In the genomic region with DNA sequence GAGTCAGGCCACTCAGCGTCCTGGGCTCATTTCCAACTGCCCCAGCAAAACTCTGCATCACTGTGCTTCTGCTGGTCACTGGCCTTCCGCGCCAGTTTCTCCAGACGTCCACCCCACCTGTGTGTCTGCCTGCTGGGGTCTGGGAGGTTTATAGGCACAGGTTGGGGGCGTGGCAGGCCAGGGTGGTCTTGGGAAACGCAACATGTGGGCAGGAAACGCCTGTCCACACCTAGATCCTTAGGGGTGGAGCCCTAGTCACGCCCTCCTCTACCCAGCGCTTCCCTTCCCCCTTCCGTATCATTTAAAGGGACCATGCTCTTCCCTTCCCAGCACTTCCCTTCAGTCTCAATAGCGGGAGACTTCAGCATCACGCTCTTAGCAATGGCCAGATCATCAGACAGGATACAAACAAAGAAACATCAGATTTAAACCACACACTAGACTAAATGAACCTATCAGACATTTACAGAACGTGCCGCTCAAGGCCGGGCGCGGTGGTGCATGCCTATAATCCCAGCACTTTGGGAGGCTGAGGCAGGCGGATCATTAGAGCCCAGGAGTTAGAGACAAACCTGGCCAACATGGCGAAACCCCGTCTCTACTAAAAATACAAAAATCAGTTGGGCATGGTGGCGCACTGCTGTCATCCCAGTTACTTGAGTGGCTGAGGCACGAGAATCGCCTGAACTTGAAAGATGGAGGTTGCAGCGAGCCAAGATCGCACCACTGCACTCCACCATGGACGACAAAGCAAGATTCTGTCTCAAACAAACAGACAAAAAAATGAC, we compare ENCODE assay signal across 1 cellular context.
TF ChIP-seq lines count a peak whose summit lies in the region.

No MANE protein-coding gene starts in this region.

TF ChIP-seq in K562, 482 proteins besides CTCF, POLR2A, EP300 and RAD21 (continued from another document and continues in another):
- TF ChIP-seq HES1 (IDR thresholded peaks at IDR 0.05; ENCODE audit: low read depth) = no peak
- TF ChIP-seq ZNF707 (CRISPR knock-in tag; conservative IDR thresholded peaks at IDR 0.05) = no peak
- TF ChIP-seq ZBTB17 (CRISPR knock-in tag; IDR thresholded peaks at IDR 0.05) = no peak
- peak; percentile 96 for TF ChIP-seq CBX1 (IDR thresholded peaks at IDR 0.05; ENCODE audit: low read depth)
- no peak for TF ChIP-seq RFX7 (CRISPR knock-in tag; IDR thresholded peaks at IDR 0.05)
- no peak for TF ChIP-seq ZNF609 (CRISPR knock-in tag; IDR thresholded peaks at IDR 0.05; ENCODE audit: borderline replicate concordance)
- no peak for TF ChIP-seq ZNF830 (CRISPR knock-in tag; IDR thresholded peaks at IDR 0.05)
- peak; percentile 91 for TF ChIP-seq SP1 (CRISPR knock-in tag; IDR thresholded peaks at IDR 0.05)
- no peak for TF ChIP-seq ZNF764 (CRISPR knock-in tag; IDR thresholded peaks at IDR 0.05; ENCODE audit: low read depth)
- TF ChIP-seq TBL1XR1 (IDR thresholded peaks at IDR 0.05; ENCODE audit: low read length in 2 of 2) = peak; percentile 77 to 82; a peak in 3 of 4 replicates
- TF ChIP-seq, protein P1, sequence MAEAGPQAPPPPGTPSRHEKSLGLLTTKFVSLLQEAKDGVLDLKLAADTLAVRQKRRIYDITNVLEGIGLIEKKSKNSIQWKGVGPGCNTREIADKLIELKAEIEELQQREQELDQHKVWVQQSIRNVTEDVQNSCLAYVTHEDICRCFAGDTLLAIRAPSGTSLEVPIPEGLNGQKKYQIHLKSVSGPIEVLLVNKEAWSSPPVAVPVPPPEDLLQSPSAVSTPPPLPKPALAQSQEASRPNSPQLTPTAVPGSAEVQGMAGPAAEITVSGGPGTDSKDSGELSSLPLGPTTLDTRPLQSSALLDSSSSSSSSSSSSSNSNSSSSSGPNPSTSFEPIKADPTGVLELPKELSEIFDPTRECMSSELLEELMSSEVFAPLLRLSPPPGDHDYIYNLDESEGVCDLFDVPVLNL (CRISPR knock-in tag; IDR thresholded peaks at IDR 0.05; ENCODE audit: low read depth) = no peak
- TF ChIP-seq PATZ1 (CRISPR knock-in tag; IDR thresholded peaks at IDR 0.05; ENCODE audit: borderline replicate concordance) = no peak
- TF ChIP-seq, protein P2, sequence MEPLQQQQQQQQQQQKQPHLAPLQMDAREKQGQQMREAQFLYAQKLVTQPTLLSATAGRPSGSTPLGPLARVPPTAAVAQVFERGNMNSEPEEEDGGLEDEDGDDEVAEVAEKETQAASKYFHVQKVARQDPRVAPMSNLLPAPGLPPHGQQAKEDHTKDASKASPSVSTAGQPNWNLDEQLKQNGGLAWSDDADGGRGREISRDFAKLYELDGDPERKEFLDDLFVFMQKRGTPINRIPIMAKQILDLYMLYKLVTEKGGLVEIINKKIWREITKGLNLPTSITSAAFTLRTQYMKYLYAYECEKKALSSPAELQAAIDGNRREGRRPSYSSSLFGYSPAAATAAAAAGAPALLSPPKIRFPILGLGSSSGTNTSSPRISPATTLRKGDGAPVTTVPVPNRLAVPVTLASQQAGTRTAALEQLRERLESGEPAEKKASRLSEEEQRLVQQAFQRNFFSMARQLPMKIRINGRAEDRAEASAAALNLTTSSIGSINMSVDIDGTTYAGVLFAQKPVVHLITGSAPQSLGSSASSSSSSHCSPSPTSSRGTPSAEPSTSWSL (CRISPR knock-in tag; IDR thresholded peaks at IDR 0.05; ENCODE audit: borderline replicate concordance) = no peak
- TF ChIP-seq TCF7 (IDR thresholded peaks at IDR 0.05; ENCODE audit: borderline replicate concordance) = 0 out of 2 replicates have a peak, but pooled peaks have one; percentile 49
- peak; percentile 98 for TF ChIP-seq POLR2B (IDR thresholded peaks at IDR 0.05; ENCODE audit: low read depth, partially characterized antibody)
- TF ChIP-seq ESRRB (CRISPR knock-in tag; IDR thresholded peaks at IDR 0.05; ENCODE audit: borderline replicate concordance) = no peak
- TF ChIP-seq FUS (optimal IDR thresholded peaks at IDR 0.05; ENCODE audit: low read depth, low read length) = no peak
- no peak for TF ChIP-seq HNRNPL (IDR thresholded peaks at IDR 0.05; ENCODE audit: low read depth, low read length)
- no peak for TF ChIP-seq RUNX1 (IDR thresholded peaks at IDR 0.05; ENCODE audit: low read depth)
- no peak for TF ChIP-seq CSDE1 (IDR thresholded peaks at IDR 0.05)
- TF ChIP-seq TEAD2 (tag; IDR thresholded peaks at IDR 0.05) = no peak
- no peak for TF ChIP-seq RBM25 (IDR thresholded peaks at IDR 0.05; ENCODE audit: low read depth, low read length, severe bottlenecking)
- peak in 1 of 2 experiments; percentile 94; a peak in 2 of 4 replicates for TF ChIP-seq HDAC1 (IDR thresholded peaks at IDR 0.05)
- TF ChIP-seq BCL6 (CRISPR knock-in tag; IDR thresholded peaks at IDR 0.05) = no peak
- peak; percentile 83 for TF ChIP-seq MYC (IDR thresholded peaks at IDR 0.05; ENCODE audit: low read depth, low read length)
- TF ChIP-seq MYC (CRISPR knock-in tag; IDR thresholded peaks at IDR 0.05; ENCODE audit: borderline replicate concordance, low read depth) = no peak
- TF ChIP-seq PCBP2 (IDR thresholded peaks at IDR 0.05; ENCODE audit: low read depth, low read length, poor library complexity, severe bottlenecking) = no peak
- no peak for TF ChIP-seq POLR3A (IDR thresholded peaks at IDR 0.05; ENCODE audit: borderline replicate concordance, extremely low read depth, insufficient read depth, insufficient read length)
- no peak for TF ChIP-seq HSF4 (CRISPR knock-in tag; IDR thresholded peaks at IDR 0.05; ENCODE audit: borderline replicate concordance)
- no peak for TF ChIP-seq BRF2 (IDR thresholded peaks at IDR 0.05; ENCODE audit: borderline replicate concordance, insufficient read depth, insufficient read length)
- TF ChIP-seq SMARCE1 (IDR thresholded peaks at IDR 0.05) = no peak
- no peak for TF ChIP-seq ZNF518B (CRISPR knock-in tag; IDR thresholded peaks at IDR 0.05)
- TF ChIP-seq NEUROD1 (IDR thresholded peaks at IDR 0.05; ENCODE audit: borderline replicate concordance, low read depth, low read length, partially characterized antibody) = peak; percentile 63
- TF ChIP-seq SNIP1 (IDR thresholded peaks at IDR 0.05; ENCODE audit: low read depth) = no peak
- peak; percentile 59 for TF ChIP-seq SOX6 (IDR thresholded peaks at IDR 0.05)
- TF ChIP-seq SP2 (IDR thresholded peaks at IDR 0.05; ENCODE audit: extremely low read depth, low read depth, low read length, poor library complexity, severe bottlenecking) = no peak
- no peak for TF ChIP-seq ZNF197 (CRISPR knock-in tag; IDR thresholded peaks at IDR 0.05; ENCODE audit: low read depth)
- no peak for TF ChIP-seq ZC3H11A (IDR thresholded peaks at IDR 0.05; ENCODE audit: low read depth, low read length)
- TF ChIP-seq KAT2B (IDR thresholded peaks at IDR 0.05; ENCODE audit: low read depth, low read length) = no peak
- peak; percentile 31; the same call in 1 of the 2 replicates for TF ChIP-seq PHF8 (IDR thresholded peaks at IDR 0.05; ENCODE audit: borderline replicate concordance, low read length)
- no peak for TF ChIP-seq ERF (CRISPR knock-in tag; IDR thresholded peaks at IDR 0.05)
- 0 out of 2 replicates have a peak, but pooled peaks have one; percentile 7 for TF ChIP-seq FOXP1 (CRISPR knock-in tag; IDR thresholded peaks at IDR 0.05)
- peak; percentile 98 for TF ChIP-seq MTA3 (IDR thresholded peaks at IDR 0.05; ENCODE audit: borderline replicate concordance)
- TF ChIP-seq RBM39 (optimal IDR thresholded peaks at IDR 0.05; ENCODE audit: low read depth, low read length) = peak; percentile 56
- peak; percentile 95 for TF ChIP-seq POLR2H (tag; IDR thresholded peaks at IDR 0.05; ENCODE audit: low read depth)
- TF ChIP-seq PPARD (CRISPR knock-in tag; IDR thresholded peaks at IDR 0.05) = no peak
- peak; percentile 94; the same call in 1 of the 2 replicates for TF ChIP-seq CBFB (CRISPR knock-in tag; IDR thresholded peaks at IDR 0.05)
- TF ChIP-seq, protein P3, sequence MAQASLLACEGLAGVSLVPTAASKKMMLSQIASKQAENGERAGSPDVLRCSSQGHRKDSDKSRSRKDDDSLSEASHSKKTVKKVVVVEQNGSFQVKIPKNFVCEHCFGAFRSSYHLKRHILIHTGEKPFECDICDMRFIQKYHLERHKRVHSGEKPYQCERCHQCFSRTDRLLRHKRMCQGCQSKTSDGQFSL (CRISPR knock-in tag; IDR thresholded peaks at IDR 0.05) = no peak
- TF ChIP-seq, protein P3 (tag; IDR thresholded peaks at IDR 0.05) = no peak
